Comparison of ENCODE assay signal across 2 cellular contexts in the genomic region with DNA sequence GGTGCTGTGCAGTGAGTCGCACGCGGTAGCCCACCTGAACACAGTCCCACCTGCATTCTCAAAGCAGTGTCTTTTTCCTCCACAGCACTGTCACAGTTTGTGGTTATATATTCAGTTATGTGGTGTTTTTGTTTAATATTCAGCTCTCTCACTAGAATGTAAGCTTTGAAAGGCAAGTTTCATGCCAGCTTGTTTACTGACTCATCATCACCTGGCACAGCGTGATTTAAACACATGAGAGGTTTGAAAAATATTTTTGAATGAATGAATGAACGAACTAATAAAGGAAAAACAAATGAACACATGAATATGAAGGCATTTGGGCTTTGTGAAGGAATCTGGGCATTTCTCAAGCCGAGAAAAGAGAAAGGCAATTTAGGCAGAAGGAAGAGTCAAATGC.
TF ChIP-seq lines count a peak whose summit lies in the region.

No MANE protein-coding gene starts in this region.

TF ChIP-seq in liver, 16 proteins besides CTCF, POLR2A, EP300 and RAD21:
- TF ChIP-seq TAF1 (conservative IDR thresholded peaks at IDR 0.05) = no peak
- TF ChIP-seq, protein P1, sequence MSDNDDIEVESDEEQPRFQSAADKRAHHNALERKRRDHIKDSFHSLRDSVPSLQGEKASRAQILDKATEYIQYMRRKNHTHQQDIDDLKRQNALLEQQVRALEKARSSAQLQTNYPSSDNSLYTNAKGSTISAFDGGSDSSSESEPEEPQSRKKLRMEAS (IDR thresholded peaks at IDR 0.05) = no peak
- TF ChIP-seq, protein P2, sequence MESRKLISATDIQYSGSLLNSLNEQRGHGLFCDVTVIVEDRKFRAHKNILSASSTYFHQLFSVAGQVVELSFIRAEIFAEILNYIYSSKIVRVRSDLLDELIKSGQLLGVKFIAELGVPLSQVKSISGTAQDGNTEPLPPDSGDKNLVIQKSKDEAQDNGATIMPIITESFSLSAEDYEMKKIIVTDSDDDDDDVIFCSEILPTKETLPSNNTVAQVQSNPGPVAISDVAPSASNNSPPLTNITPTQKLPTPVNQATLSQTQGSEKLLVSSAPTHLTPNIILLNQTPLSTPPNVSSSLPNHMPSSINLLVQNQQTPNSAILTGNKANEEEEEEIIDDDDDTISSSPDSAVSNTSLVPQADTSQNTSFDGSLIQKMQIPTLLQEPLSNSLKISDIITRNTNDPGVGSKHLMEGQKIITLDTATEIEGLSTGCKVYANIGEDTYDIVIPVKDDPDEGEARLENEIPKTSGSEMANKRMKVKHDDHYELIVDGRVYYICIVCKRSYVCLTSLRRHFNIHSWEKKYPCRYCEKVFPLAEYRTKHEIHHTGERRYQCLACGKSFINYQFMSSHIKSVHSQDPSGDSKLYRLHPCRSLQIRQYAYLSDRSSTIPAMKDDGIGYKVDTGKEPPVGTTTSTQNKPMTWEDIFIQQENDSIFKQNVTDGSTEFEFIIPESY (IDR thresholded peaks at IDR 0.05) = no peak
- TF ChIP-seq FOXA2 (IDR thresholded peaks at IDR 0.05) = no peak
- no peak for TF ChIP-seq YY1 (IDR thresholded peaks at IDR 0.05)
- no peak for TF ChIP-seq NR2F2 (IDR thresholded peaks at IDR 0.05)
- TF ChIP-seq JUND (IDR thresholded peaks at IDR 0.05) = no peak
- TF ChIP-seq HNF4G (IDR thresholded peaks at IDR 0.05) = no peak
- no peak for TF ChIP-seq GABPA (IDR thresholded peaks at IDR 0.05 in 1 of 2, conservative IDR thresholded peaks at IDR 0.05 in 1 of 2)
- TF ChIP-seq FOXA1 (IDR thresholded peaks at IDR 0.05) = no peak
- no peak for TF ChIP-seq HNF4A (conservative IDR thresholded peaks at IDR 0.05)
- no peak for TF ChIP-seq SP1 (IDR thresholded peaks at IDR 0.05)

TF ChIP-seq in HepG2, 621 proteins besides CTCF, POLR2A, EP300 and RAD21:
- TF ChIP-seq KDM5A (IDR thresholded peaks at IDR 0.05; ENCODE audit: borderline replicate concordance, low read length) (no peak), JUNB (CRISPR knock-in tag; IDR thresholded peaks at IDR 0.05; ENCODE audit: borderline replicate concordance) (no peak), ZNF781 (CRISPR knock-in tag; IDR thresholded peaks at IDR 0.05; ENCODE audit: borderline replicate concordance, not compliant biosample characterization) (no peak), EHMT2 (IDR thresholded peaks at IDR 0.05; ENCODE audit: borderline replicate concordance, low read depth, low read length) (no peak), MAFK (conservative IDR thresholded peaks at IDR 0.05 in 1 of 2, IDR thresholded peaks at IDR 0.05 in 1 of 2; ENCODE audit: low read length in 2 of 2) (no peak), NR2F1 (CRISPR knock-in tag; IDR thresholded peaks at IDR 0.05) (no peak), PHF21A (CRISPR knock-in tag; IDR thresholded peaks at IDR 0.05) (no peak), ATAD3A (CRISPR knock-in tag; IDR thresholded peaks at IDR 0.05) (no peak), ZNF225 (CRISPR knock-in tag; IDR thresholded peaks at IDR 0.05) (no peak), ZNF605 (CRISPR knock-in tag; IDR thresholded peaks at IDR 0.05) (no peak), ZNF260 (CRISPR knock-in tag; IDR thresholded peaks at IDR 0.05; ENCODE audit: borderline replicate concordance, low read depth) (no peak), ZNF124 (CRISPR knock-in tag; IDR thresholded peaks at IDR 0.05) (no peak)
